ENCODE assay signal across 10 cellular contexts in genomic region chr5:96743065-96743768, GRCh38.
DNase-seq lines count a peak whose midpoint lies in the region; ATAC-seq and FAIRE-seq lines count a peak whose summit lies in the region.
"Had no signal": no experiment of that assay in that cellular context is flagged by ENCODE, and none has a peak within 500 bp of the region (broad histone marks: within the 10 kb centered on the region; RNA-seq: fewer than 3 reads in every experiment).

No MANE protein-coding gene starts in this region.

- no peaks in the 10 kb centered on the region for H3K27me3 Mint-ChIP-seq in T-helper 17 cell

- H3K4me3 ChIP-seq in small intestine (ENCODE audit: low read depth in 1 of 2, low read length in 2 of 2) = no peak overlapping the region
- H3K4me3 ChIP-seq: skin epidermis had no signal

- H3K27ac Mint-ChIP-seq in T-helper 17 cell = peak overlapping the region; percentile 80

- ATAC-seq in T-helper 17 cell (peak; percentile 20), GM21576 (IDR thresholded peaks at IDR 0.05; ENCODE audit: unreplicated experiment) (no peak), HG03095 (IDR thresholded peaks at IDR 0.05; ENCODE audit: unreplicated experiment) (no peak)
- no peak for ATAC-seq in stimulated activated naive CD8-positive, alpha-beta T cell treated with anti-CD3 and anti-CD28 coated beads, Interleukin-15, Interleukin-2, amounts not matched to agents 100 U/mL and 50 U/mL, for 24 hours

- no peaks in the 10 kb centered on the region for H3K9me3 ChIP-seq in T-helper 17 cell (ENCODE audit: control insufficient read depth, low read length, poor library complexity, severe bottlenecking)
- no peaks in the 10 kb centered on the region for H3K9me3 ChIP-seq in small intestine (ENCODE audit: control insufficient read depth, low read depth)

- H3K27ac ChIP-seq in small intestine (ENCODE audit: low read depth in 1 of 2, low read length in 1 of 2) = peak overlapping the region in 1 of 2 donors; percentile 43
- H3K27ac ChIP-seq: 22Rv1 had no signal

- intact Hi-C loops in cardiac septum (cut with DNase I) = loop anchor here (5.0 to 10.0 kb wide), 4 partner anchors 64 to 398 kb away; partner anchors contain the start of genes CAST, ERAP1 and LNPEP

- H3K27me3 ChIP-seq in small intestine (ENCODE audit: control insufficient read depth in 2 of 2, insufficient read depth in 2 of 2, low read length in 2 of 2) = no peaks in the 10 kb centered on the region

- no peak overlapping the region for H3K4me3 Mint-ChIP-seq in T-helper 17 cell

- peaks cover 9% of the 10 kb centered on the region for H3K36me3 Mint-ChIP-seq in T-helper 17 cell (ENCODE audit: low read depth)

- FAIRE-seq in small intestine (lab: Jason Lieb, UNC) = no peak

- peaks cover 20 to 40% of the 10 kb centered on the region in 2 donors for H3K36me3 ChIP-seq in small intestine (ENCODE audit: control insufficient read depth in 2 of 2, insufficient read depth in 2 of 2, low read length in 2 of 2)

- 68 to 88% (median 86%) methylated on average over 11 of the region's 11 CpGs for WGBS in small intestine, 3 donors

- H3K4me1 Mint-ChIP-seq in T-helper 17 cell = peaks cover 3% of the 10 kb centered on the region

- DNase-seq in DMS53 (lab: John Stamatoyannopoulos, UW) (peak; percentile 21), DMS53 treated with DMSO at 0.1 percent for 48 hours (lab: John Stamatoyannopoulos, UW; ENCODE audit: unreplicated experiment) (no peak), T-helper 17 cell (no peak), cardiac septum (ENCODE audit: low spot score) (peak; percentile 80), small intestine (peak; percentile 32)
- no peak for DNase-seq in stimulated activated naive CD8-positive, alpha-beta T cell treated with anti-CD3 and anti-CD28 coated beads, Interleukin-15, Interleukin-2, amounts not matched to agents 100 U/mL and 50 U/mL, for 24 hours

- no peaks in the 10 kb centered on the region for H3K4me1 ChIP-seq in small intestine (ENCODE audit: control insufficient read depth in 2 of 2, insufficient read depth in 1 of 2, low read depth in 1 of 2, low read length in 1 of 2)

Comparison
In these comparisons a context has a peak if more than half of its experiments do, and no peak if none do; other contexts are left out.
1. DNase-seq: peak in DMS53 (single experiment), cardiac septum (single experiment) and small intestine (single experiment); none in DMS53 treated with DMSO at 0.1 percent for 48 hours (single experiment), T-helper 17 cell (0 of 3) and stimulated activated naive CD8-positive, alpha-beta T cell treated with anti-CD3 and anti-CD28 coated beads, Interleukin-15, Interleukin-2, amounts not matched to agents 100 U/mL and 50 U/mL, for 24 hours (single experiment).